ENCODE assay signal across 2 cellular contexts in the genomic region with DNA sequence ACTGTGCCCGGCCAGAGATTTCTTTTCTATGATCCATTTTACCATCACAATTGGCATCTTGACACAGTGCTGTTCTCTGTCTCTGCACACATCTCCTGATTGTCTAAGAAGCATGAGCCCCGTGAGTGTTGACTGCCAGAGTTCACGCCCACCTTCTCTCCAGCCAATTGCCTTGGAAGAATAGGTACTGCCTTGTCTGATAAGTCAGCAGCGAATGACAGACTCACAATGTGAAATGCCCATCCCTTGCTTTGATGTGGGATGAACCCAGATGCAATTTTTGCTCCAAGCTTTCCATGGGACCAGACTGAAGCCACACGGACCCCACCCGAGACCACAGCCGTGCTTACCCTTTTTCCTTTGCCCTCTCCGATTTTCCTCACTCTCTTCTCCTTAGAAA.
TF ChIP-seq lines count a peak whose summit lies in the region.

No MANE protein-coding gene starts in this region.

TF ChIP-seq in IMR-90, 13 proteins besides CTCF, POLR2A, EP300 and RAD21:
- TF ChIP-seq NFE2L2 (IDR thresholded peaks at IDR 0.05; ENCODE audit: low read depth, low read length): no peak
- TF ChIP-seq MAFK (IDR thresholded peaks at IDR 0.05; ENCODE audit: low read depth, low read length): no peak
- no peak for TF ChIP-seq MAZ (IDR thresholded peaks at IDR 0.05; ENCODE audit: borderline replicate concordance, low read depth, low read length)
- TF ChIP-seq CEBPB (IDR thresholded peaks at IDR 0.05; ENCODE audit: low read depth, low read length): no peak
- no peak for TF ChIP-seq RFX5 (IDR thresholded peaks at IDR 0.05; ENCODE audit: low read depth, low read length)
TF ChIP-seq in IMR-90: peak in this region for 0.

TF ChIP-seq in K562, 482 proteins besides CTCF, POLR2A, EP300 and RAD21:
- TF ChIP-seq, protein P1, sequence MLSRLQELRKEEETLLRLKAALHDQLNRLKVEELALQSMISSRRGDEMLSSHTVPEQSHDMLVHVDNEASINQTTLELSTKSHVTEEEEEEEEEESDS (CRISPR knock-in tag; IDR thresholded peaks at IDR 0.05): no peak
- TF ChIP-seq KLF1 (tag; IDR thresholded peaks at IDR 0.05) (no peak), WHSC1 (IDR thresholded peaks at IDR 0.05; ENCODE audit: low read length) (no peak), JUN (IDR thresholded peaks at IDR 0.05; ENCODE audit: borderline replicate concordance, low read depth, low read length) (no peak), JUN (CRISPR knock-in tag; IDR thresholded peaks at IDR 0.05; ENCODE audit: borderline replicate concordance) (no peak), FOXK1 (CRISPR knock-in tag; IDR thresholded peaks at IDR 0.05; ENCODE audit: borderline replicate concordance) (no peak), SP2 (IDR thresholded peaks at IDR 0.05; ENCODE audit: extremely low read depth, low read depth, low read length, poor library complexity, severe bottlenecking) (no peak), MCM2 (IDR thresholded peaks at IDR 0.05; ENCODE audit: low read depth) (no peak), POLR2B (IDR thresholded peaks at IDR 0.05; ENCODE audit: low read depth, partially characterized antibody) (no peak), NUFIP1 (IDR thresholded peaks at IDR 0.05; ENCODE audit: partially characterized antibody) (no peak), ZNF696 (CRISPR knock-in tag; conservative IDR thresholded peaks at IDR 0.05) (no peak), IFI16 (CRISPR knock-in tag; IDR thresholded peaks at IDR 0.05) (no peak), ZNF707 (CRISPR knock-in tag; conservative IDR thresholded peaks at IDR 0.05) (no peak)
- TF ChIP-seq, protein P2, sequence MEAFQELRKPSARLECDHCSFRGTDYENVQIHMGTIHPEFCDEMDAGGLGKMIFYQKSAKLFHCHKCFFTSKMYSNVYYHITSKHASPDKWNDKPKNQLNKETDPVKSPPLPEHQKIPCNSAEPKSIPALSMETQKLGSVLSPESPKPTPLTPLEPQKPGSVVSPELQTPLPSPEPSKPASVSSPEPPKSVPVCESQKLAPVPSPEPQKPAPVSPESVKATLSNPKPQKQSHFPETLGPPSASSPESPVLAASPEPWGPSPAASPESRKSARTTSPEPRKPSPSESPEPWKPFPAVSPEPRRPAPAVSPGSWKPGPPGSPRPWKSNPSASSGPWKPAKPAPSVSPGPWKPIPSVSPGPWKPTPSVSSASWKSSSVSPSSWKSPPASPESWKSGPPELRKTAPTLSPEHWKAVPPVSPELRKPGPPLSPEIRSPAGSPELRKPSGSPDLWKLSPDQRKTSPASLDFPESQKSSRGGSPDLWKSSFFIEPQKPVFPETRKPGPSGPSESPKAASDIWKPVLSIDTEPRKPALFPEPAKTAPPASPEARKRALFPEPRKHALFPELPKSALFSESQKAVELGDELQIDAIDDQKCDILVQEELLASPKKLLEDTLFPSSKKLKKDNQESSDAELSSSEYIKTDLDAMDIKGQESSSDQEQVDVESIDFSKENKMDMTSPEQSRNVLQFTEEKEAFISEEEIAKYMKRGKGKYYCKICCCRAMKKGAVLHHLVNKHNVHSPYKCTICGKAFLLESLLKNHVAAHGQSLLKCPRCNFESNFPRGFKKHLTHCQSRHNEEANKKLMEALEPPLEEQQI (IDR thresholded peaks at IDR 0.05): no peak
- TF ChIP-seq, protein P3, sequence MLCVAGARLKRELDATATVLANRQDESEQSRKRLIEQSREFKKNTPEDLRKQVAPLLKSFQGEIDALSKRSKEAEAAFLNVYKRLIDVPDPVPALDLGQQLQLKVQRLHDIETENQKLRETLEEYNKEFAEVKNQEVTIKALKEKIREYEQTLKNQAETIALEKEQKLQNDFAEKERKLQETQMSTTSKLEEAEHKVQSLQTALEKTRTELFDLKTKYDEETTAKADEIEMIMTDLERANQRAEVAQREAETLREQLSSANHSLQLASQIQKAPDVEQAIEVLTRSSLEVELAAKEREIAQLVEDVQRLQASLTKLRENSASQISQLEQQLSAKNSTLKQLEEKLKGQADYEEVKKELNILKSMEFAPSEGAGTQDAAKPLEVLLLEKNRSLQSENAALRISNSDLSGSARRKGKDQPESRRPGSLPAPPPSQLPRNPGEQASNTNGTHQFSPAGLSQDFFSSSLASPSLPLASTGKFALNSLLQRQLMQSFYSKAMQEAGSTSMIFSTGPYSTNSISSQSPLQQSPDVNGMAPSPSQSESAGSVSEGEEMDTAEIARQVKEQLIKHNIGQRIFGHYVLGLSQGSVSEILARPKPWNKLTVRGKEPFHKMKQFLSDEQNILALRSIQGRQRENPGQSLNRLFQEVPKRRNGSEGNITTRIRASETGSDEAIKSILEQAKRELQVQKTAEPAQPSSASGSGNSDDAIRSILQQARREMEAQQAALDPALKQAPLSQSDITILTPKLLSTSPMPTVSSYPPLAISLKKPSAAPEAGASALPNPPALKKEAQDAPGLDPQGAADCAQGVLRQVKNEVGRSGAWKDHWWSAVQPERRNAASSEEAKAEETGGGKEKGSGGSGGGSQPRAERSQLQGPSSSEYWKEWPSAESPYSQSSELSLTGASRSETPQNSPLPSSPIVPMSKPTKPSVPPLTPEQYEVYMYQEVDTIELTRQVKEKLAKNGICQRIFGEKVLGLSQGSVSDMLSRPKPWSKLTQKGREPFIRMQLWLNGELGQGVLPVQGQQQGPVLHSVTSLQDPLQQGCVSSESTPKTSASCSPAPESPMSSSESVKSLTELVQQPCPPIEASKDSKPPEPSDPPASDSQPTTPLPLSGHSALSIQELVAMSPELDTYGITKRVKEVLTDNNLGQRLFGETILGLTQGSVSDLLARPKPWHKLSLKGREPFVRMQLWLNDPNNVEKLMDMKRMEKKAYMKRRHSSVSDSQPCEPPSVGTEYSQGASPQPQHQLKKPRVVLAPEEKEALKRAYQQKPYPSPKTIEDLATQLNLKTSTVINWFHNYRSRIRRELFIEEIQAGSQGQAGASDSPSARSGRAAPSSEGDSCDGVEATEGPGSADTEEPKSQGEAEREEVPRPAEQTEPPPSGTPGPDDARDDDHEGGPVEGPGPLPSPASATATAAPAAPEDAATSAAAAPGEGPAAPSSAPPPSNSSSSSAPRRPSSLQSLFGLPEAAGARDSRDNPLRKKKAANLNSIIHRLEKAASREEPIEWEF (CRISPR knock-in tag; IDR thresholded peaks at IDR 0.05): no peak
- TF ChIP-seq, protein P4, sequence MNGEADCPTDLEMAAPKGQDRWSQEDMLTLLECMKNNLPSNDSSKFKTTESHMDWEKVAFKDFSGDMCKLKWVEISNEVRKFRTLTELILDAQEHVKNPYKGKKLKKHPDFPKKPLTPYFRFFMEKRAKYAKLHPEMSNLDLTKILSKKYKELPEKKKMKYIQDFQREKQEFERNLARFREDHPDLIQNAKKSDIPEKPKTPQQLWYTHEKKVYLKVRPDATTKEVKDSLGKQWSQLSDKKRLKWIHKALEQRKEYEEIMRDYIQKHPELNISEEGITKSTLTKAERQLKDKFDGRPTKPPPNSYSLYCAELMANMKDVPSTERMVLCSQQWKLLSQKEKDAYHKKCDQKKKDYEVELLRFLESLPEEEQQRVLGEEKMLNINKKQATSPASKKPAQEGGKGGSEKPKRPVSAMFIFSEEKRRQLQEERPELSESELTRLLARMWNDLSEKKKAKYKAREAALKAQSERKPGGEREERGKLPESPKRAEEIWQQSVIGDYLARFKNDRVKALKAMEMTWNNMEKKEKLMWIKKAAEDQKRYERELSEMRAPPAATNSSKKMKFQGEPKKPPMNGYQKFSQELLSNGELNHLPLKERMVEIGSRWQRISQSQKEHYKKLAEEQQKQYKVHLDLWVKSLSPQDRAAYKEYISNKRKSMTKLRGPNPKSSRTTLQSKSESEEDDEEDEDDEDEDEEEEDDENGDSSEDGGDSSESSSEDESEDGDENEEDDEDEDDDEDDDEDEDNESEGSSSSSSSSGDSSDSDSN (IDR thresholded peaks at IDR 0.05; ENCODE audit: borderline replicate concordance in 1 of 2, low read depth in 2 of 2, low read length in 2 of 2): no peak
- TF ChIP-seq, protein P5, sequence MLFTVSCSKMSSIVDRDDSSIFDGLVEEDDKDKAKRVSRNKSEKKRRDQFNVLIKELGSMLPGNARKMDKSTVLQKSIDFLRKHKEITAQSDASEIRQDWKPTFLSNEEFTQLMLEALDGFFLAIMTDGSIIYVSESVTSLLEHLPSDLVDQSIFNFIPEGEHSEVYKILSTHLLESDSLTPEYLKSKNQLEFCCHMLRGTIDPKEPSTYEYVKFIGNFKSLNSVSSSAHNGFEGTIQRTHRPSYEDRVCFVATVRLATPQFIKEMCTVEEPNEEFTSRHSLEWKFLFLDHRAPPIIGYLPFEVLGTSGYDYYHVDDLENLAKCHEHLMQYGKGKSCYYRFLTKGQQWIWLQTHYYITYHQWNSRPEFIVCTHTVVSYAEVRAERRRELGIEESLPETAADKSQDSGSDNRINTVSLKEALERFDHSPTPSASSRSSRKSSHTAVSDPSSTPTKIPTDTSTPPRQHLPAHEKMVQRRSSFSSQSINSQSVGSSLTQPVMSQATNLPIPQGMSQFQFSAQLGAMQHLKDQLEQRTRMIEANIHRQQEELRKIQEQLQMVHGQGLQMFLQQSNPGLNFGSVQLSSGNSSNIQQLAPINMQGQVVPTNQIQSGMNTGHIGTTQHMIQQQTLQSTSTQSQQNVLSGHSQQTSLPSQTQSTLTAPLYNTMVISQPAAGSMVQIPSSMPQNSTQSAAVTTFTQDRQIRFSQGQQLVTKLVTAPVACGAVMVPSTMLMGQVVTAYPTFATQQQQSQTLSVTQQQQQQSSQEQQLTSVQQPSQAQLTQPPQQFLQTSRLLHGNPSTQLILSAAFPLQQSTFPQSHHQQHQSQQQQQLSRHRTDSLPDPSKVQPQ (CRISPR knock-in tag; IDR thresholded peaks at IDR 0.05; ENCODE audit: borderline replicate concordance): no peak
